Comparison of ENCODE assay signal across 18 cellular contexts in the genomic region with DNA sequence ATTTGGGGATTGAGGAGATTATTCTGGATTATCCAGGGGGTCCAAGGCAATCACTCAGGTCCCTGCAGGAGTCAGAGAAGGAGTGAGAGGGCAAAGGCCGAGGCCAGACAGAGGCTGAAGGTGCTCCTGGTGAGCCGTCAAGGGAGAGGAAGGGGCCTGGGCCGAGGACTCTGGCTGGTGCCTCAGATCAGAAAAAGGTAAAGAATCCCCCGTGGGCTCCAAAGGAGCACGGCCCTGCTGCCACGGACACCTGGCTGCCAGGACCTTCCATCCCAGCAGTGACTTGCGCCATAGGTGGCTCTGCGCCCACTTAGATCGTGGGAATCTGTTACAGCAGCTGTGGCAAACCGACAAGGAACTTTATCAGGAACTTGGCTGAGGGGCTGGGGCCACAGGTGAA.
DNase-seq lines count a peak whose midpoint lies in the region; ATAC-seq and TF ChIP-seq lines count a peak whose summit lies in the region.
"Had no signal": no experiment of that assay in that cellular context is flagged by ENCODE, and none has a peak within 500 bp of the region (broad histone marks: within the 10 kb centered on the region; RNA-seq: fewer than 3 reads in every experiment).

No MANE protein-coding gene starts in this region.

- no peak overlapping the region for H3K4me2 ChIP-seq in neural cell (ENCODE audit: low read length)
- H3K4me2 ChIP-seq: A549 had no signal

- TF ChIP-seq CTCF in RWPE2 (IDR thresholded peaks at IDR 0.05; ENCODE audit: poor library complexity, severe bottlenecking) = no peak
- TF ChIP-seq CTCF in neural cell (IDR thresholded peaks at IDR 0.05; ENCODE audit: poor library complexity, severe bottlenecking) = no peak
- TF ChIP-seq CTCF in spleen (IDR thresholded peaks at IDR 0.05 in 8 of 11, conservative IDR thresholded peaks at IDR 0.05 in 3 of 11) = no peak

- H3K27ac ChIP-seq in RWPE2 (ENCODE audit: poor library complexity, severe bottlenecking) (no peak overlapping the region), neural cell (ENCODE audit: low read length) (peak overlapping the region; percentile 91), spleen (no peak overlapping the region)
- H3K27ac ChIP-seq: 22Rv1, A549, GM23248, HL-60 had no signal

- CTCF ChIA-PET in activated CD4-positive, alpha-beta memory T cell treated with anti-CD3 and anti-CD28 coated beads, Interleukin-2, amount 10 ng/mL, durations not matched to agents 7 days and 5 days (lab: Charles Lee) = no interaction called here

- H3K9me2 ChIP-seq in neural cell (ENCODE audit: insufficient read depth, low read length) = no peaks in the 10 kb centered on the region

- H3K4me1 ChIP-seq in RWPE2 (ENCODE audit: insufficient read depth, poor library complexity, severe bottlenecking) (no peaks in the 10 kb centered on the region), spleen (peaks cover 0 to 26% (median 7%) of the 10 kb centered on the region in 6 donors)
- H3K4me1 ChIP-seq: A549, HAP-1 had no signal

- H4K20me1 ChIP-seq in neural cell (ENCODE audit: insufficient read depth) = no peaks in the 10 kb centered on the region

- no peak overlapping the region for H3K4me3 ChIP-seq in RWPE2 (ENCODE audit: severe bottlenecking)
- no peak overlapping the region for H3K4me3 ChIP-seq in neural cell (ENCODE audit: low read length)
- H3K4me3 ChIP-seq in spleen = no peak overlapping the region
- H3K4me3 ChIP-seq: A549, GM23248, HAP-1 had no signal

- no peak for TF ChIP-seq POLR2A in spleen (IDR thresholded peaks at IDR 0.05)

- WGBS in spleen, 5 donors = 35 to 76% (median 51%) methylated on average over 5 to 10 of the region's 10 CpGs

- H2AFZ ChIP-seq in neural cell (ENCODE audit: low read depth, low read length) = no peak overlapping the region
- H2AFZ ChIP-seq: GM23248 had no signal

- no peak for TF ChIP-seq EP300 in neural cell (conservative IDR thresholded peaks at IDR 0.05; ENCODE audit: poor library complexity, severe bottlenecking)

- H3K27me3 ChIP-seq in RWPE2 (ENCODE audit: insufficient read depth, poor library complexity, severe bottlenecking) = no peaks in the 10 kb centered on the region
- no peaks in the 10 kb centered on the region for H3K27me3 ChIP-seq in neural cell (ENCODE audit: insufficient read depth, low read depth, low read length)
- H3K27me3 ChIP-seq in spleen (replicated peaks in 1 of 7) = peaks cover 0 to 39% (median 0%) of the 10 kb centered on the region in 7 donors

- no peaks in the 10 kb centered on the region for H3K79me2 ChIP-seq in neural cell (replicated peaks; ENCODE audit: insufficient read depth, low read length)

- no peaks in the 10 kb centered on the region for H3K4me1 Mint-ChIP-seq in activated CD4-positive, alpha-beta memory T cell treated with anti-CD3 and anti-CD28 coated beads, Interleukin-2, amount 10 ng/mL, durations not matched to agents 7 days and 5 days

- H3K9ac ChIP-seq in neural cell (ENCODE audit: low read length) = peak overlapping the region; percentile 70
- H3K9ac ChIP-seq: GM23248 had no signal

- H3K9me3 Mint-ChIP-seq in activated naive CD4-positive, alpha-beta T cell treated with anti-CD3 and anti-CD28 coated beads, Interleukin-2, amount 50 U/mL, for 72 hours = no peaks in the 10 kb centered on the region
- no peaks in the 10 kb centered on the region for H3K9me3 Mint-ChIP-seq in activated CD4-positive, alpha-beta memory T cell treated with anti-CD3 and anti-CD28 coated beads, Interleukin-2, amount 10 ng/mL, durations not matched to agents 7 days and 5 days
- H3K9me3 Mint-ChIP-seq: CD8-positive, alpha-beta T cell had no signal

- DNase-seq in activated naive CD4-positive, alpha-beta T cell treated with anti-CD3 and anti-CD28 coated beads, Interleukin-2, amount 50 U/mL, for 72 hours (ENCODE audit: low spot score in 2 of 2) = no peak
- no peak for DNase-seq in activated naive CD4-positive, alpha-beta T cell treated with Interleukin-2 at 50 U/mL for 16 hours
- DNase-seq in RWPE2 (ENCODE audit: low spot score) (peak; percentile 22), spleen (peak; percentile 53), anterior cingulate cortex (lab: John Stamatoyannopoulos, UW) (no peak)
- no peak for DNase-seq in activated CD4-positive, alpha-beta memory T cell treated with anti-CD3 and anti-CD28 coated beads, Interleukin-2, amount 10 ng/mL, durations not matched to agents 7 days and 5 days
- DNase-seq: AML-193; Calu3; CD8-positive, alpha-beta T cell; DMS79 treated with DMSO at 0.1 percent for 48 hours; GF-D8; GM23248 had no signal

- H3K36me3 Mint-ChIP-seq in activated naive CD4-positive, alpha-beta T cell treated with anti-CD3 and anti-CD28 coated beads, Interleukin-2, amount 50 U/mL, for 72 hours = no peaks in the 10 kb centered on the region
- H3K36me3 Mint-ChIP-seq in activated CD4-positive, alpha-beta memory T cell treated with anti-CD3 and anti-CD28 coated beads, Interleukin-2, amount 10 ng/mL, durations not matched to agents 7 days and 5 days (ENCODE audit: low read depth) = no peaks in the 10 kb centered on the region
- H3K36me3 Mint-ChIP-seq: CD8-positive, alpha-beta T cell had no signal

- no peaks in the 10 kb centered on the region for H3K27me3 Mint-ChIP-seq in activated CD4-positive, alpha-beta memory T cell treated with anti-CD3 and anti-CD28 coated beads, Interleukin-2, amount 10 ng/mL, durations not matched to agents 7 days and 5 days

- H3K9me3 ChIP-seq in RWPE2 (ENCODE audit: severe bottlenecking) (no peaks in the 10 kb centered on the region), neural cell (ENCODE audit: low read length) (no peaks in the 10 kb centered on the region), spleen (no peaks in the 10 kb centered on the region)
- H3K9me3 ChIP-seq: A549, HAP-1 had no signal

- POLR2A ChIA-PET in activated CD4-positive, alpha-beta memory T cell treated with anti-CD3 and anti-CD28 coated beads, Interleukin-2, amount 10 ng/mL, durations not matched to agents 7 days and 5 days (lab: Charles Lee) = no interaction called here

- TF ChIP-seq RAD21 in neural cell (conservative IDR thresholded peaks at IDR 0.05) = no peak

- no peaks in the 10 kb centered on the region for H3K36me3 ChIP-seq in RWPE2 (ENCODE audit: low read depth)
- no peaks in the 10 kb centered on the region for H3K36me3 ChIP-seq in neural cell (ENCODE audit: insufficient read depth, low read length)
- H3K36me3 ChIP-seq in spleen = no peaks in the 10 kb centered on the region
- H3K36me3 ChIP-seq: HAP-1 had no signal

- H3K4me3 Mint-ChIP-seq in activated CD4-positive, alpha-beta memory T cell treated with anti-CD3 and anti-CD28 coated beads, Interleukin-2, amount 10 ng/mL, durations not matched to agents 7 days and 5 days = no peak overlapping the region
- H3K4me3 Mint-ChIP-seq: CD8-positive, alpha-beta T cell had no signal

- intact Hi-C loops in spleen (cut with DNase I; ENCODE audit: low total_unique reads) = no loop called here

- H3F3A ChIP-seq in neural cell (ENCODE audit: insufficient read depth, low read length, poor library complexity, severe bottlenecking) = no peaks in the 10 kb centered on the region

- no peak for ATAC-seq in activated naive CD4-positive, alpha-beta T cell treated with anti-CD3 and anti-CD28 coated beads, Interleukin-2, amount 50 U/mL, for 72 hours
- ATAC-seq in RWPE2 (ENCODE audit: low read depth) (no peak), GM21390 (IDR thresholded peaks at IDR 0.05; ENCODE audit: unreplicated experiment) (no peak)
- ATAC-seq: A549; CD8-positive, alpha-beta T cell had no signal

- H3K27ac Mint-ChIP-seq in activated naive CD4-positive, alpha-beta T cell treated with anti-CD3 and anti-CD28 coated beads, Interleukin-2, amount 50 U/mL, for 72 hours = peak overlapping the region; percentile 55 to 68
- no peak overlapping the region for H3K27ac Mint-ChIP-seq in activated CD4-positive, alpha-beta memory T cell treated with anti-CD3 and anti-CD28 coated beads, Interleukin-2, amount 10 ng/mL, durations not matched to agents 7 days and 5 days
- H3K27ac Mint-ChIP-seq: CD8-positive, alpha-beta T cell had no signal

TF ChIP-seq in neural cell, 6 proteins besides CTCF, POLR2A, EP300 and RAD21:
- TF ChIP-seq EZH2 (IDR thresholded peaks at IDR 0.05; ENCODE audit: borderline replicate concordance, insufficient read depth, low read length, poor library complexity, severe bottlenecking) = no peak
- TF ChIP-seq TAF1 (IDR thresholded peaks at IDR 0.05; ENCODE audit: low read depth) = no peak
- TF ChIP-seq POLR2AphosphoS5 (IDR thresholded peaks at IDR 0.05) = no peak
- no peak for TF ChIP-seq SMC3 (conservative IDR thresholded peaks at IDR 0.05; ENCODE audit: poor library complexity)
- no peak for TF ChIP-seq MXI1 (conservative IDR thresholded peaks at IDR 0.05; ENCODE audit: poor library complexity, severe bottlenecking)
- TF ChIP-seq, protein P1, sequence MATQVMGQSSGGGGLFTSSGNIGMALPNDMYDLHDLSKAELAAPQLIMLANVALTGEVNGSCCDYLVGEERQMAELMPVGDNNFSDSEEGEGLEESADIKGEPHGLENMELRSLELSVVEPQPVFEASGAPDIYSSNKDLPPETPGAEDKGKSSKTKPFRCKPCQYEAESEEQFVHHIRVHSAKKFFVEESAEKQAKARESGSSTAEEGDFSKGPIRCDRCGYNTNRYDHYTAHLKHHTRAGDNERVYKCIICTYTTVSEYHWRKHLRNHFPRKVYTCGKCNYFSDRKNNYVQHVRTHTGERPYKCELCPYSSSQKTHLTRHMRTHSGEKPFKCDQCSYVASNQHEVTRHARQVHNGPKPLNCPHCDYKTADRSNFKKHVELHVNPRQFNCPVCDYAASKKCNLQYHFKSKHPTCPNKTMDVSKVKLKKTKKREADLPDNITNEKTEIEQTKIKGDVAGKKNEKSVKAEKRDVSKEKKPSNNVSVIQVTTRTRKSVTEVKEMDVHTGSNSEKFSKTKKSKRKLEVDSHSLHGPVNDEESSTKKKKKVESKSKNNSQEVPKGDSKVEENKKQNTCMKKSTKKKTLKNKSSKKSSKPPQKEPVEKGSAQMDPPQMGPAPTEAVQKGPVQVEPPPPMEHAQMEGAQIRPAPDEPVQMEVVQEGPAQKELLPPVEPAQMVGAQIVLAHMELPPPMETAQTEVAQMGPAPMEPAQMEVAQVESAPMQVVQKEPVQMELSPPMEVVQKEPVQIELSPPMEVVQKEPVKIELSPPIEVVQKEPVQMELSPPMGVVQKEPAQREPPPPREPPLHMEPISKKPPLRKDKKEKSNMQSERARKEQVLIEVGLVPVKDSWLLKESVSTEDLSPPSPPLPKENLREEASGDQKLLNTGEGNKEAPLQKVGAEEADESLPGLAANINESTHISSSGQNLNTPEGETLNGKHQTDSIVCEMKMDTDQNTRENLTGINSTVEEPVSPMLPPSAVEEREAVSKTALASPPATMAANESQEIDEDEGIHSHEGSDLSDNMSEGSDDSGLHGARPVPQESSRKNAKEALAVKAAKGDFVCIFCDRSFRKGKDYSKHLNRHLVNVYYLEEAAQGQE (IDR thresholded peaks at IDR 0.05; ENCODE audit: borderline replicate concordance) = no peak

Comparison
In these comparisons a context has a peak if more than half of its experiments do, and no peak if none do; other contexts are left out.
1. DNase-seq: peak in RWPE2 (single experiment) and spleen (single experiment); none in activated naive CD4-positive, alpha-beta T cell treated with anti-CD3 and anti-CD28 coated beads, Interleukin-2, amount 50 U/mL, for 72 hours (0 of 2), activated naive CD4-positive, alpha-beta T cell treated with Interleukin-2 at 50 U/mL for 16 hours (single experiment), anterior cingulate cortex (0 of 58) and activated CD4-positive, alpha-beta memory T cell treated with anti-CD3 and anti-CD28 coated beads, Interleukin-2, amount 10 ng/mL, durations not matched to agents 7 days and 5 days (single experiment).